ENCODE assay signal across 9 cellular contexts in the genomic region with DNA sequence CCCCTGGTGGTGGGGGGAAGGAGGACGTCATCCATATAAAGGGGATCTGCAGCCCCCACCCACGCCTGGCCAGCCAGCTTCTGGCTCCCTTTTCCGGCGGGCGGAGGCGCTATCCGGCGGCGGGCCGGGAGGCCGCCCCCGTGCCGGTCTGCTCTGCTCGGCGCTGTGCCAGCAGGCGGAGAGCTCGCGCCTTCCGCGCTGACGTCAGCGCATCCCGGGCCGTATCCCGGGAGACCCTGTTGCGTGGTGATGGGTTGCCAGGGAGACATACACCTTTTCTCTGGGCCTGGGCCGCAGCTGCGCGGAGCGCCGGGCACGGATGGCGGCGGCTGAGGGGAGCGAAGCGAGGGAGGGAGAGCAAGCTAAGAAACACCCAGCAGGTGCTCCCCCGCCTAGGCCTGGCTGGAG. TPM values are rescaled to one million over a fixed set of nuclear protein-coding genes. Genes with fewer than 3 reads are reported as not detected.
A peak's percentile ranks its signal among the peaks of the same experiment; 100 is the strongest.
DNase-seq lines count a peak whose midpoint lies in the region; ATAC-seq, FAIRE-seq and TF ChIP-seq lines count a peak whose summit lies in the region.
"Had no signal": no experiment of that assay in that cellular context is flagged by ENCODE, and none has a peak within 500 bp of the region (broad histone marks: within the 10 kb centered on the region; RNA-seq: fewer than 3 reads in every experiment).

No MANE protein-coding gene starts in this region.

- no peak for FAIRE-seq in GM12892 (lab: Jason Lieb, UNC)

- peaks cover 42% of the 10 kb centered on the region for H3K4me1 Mint-ChIP-seq in activated CD4-positive, alpha-beta T cell treated with anti-CD3 and anti-CD28 coated beads for 36 hours

- no peaks in the 10 kb centered on the region for H3K9me3 Mint-ChIP-seq in activated CD4-positive, alpha-beta T cell treated with anti-CD3 and anti-CD28 coated beads for 36 hours (ENCODE audit: low read depth)

- no peaks in the 10 kb centered on the region for H3K27me3 Mint-ChIP-seq in activated CD4-positive, alpha-beta T cell treated with anti-CD3 and anti-CD28 coated beads for 36 hours

- peak; percentile 50 for DNase-seq in activated CD4-positive, alpha-beta T cell treated with anti-CD3 and anti-CD28 coated beads for 36 hours
- DNase-seq in activated CD4-positive, alpha-beta T cell treated with anti-CD3 and anti-CD28 coated beads, Interleukin-2, amount 50 U/mL, for 4 hours, result no peak
- DNase-seq in amygdala (lab: John Stamatoyannopoulos, UW) (peak in 54 of 56 donors; percentile 34 to 93 (median 78)), right atrium auricular region (ENCODE audit: low spot score) (peak; percentile 92), retina (peak; percentile 94), GM12892 (ENCODE audit: insufficient read length) (no peak)
- DNase-seq in stimulated activated naive CD4-positive, alpha-beta T cell (lab: John Stamatoyannopoulos, UW), result no peak

- H3K4me3 Mint-ChIP-seq in activated CD4-positive, alpha-beta T cell treated with anti-CD3 and anti-CD28 coated beads for 36 hours, result no peak overlapping the region

- H3K27ac Mint-ChIP-seq in activated CD4-positive, alpha-beta T cell treated with anti-CD3 and anti-CD28 coated beads for 36 hours, result no peak overlapping the region

- intact Hi-C loops in activated CD4-positive, alpha-beta T cell treated with anti-CD3 and anti-CD28 coated beads for 36 hours (cut with DNase I, micrococcal nuclease), result loop anchor here in 1 of 2 experiments (10.0 kb wide), 1 partner anchor 1596 kb away; a partner anchor contains a TSS

- H3K4me3 ChIP-seq in right atrium auricular region, result peak overlapping the region; percentile 14 to 38

- TF ChIP-seq CTCF in right atrium auricular region (IDR thresholded peaks at IDR 0.05), result no peak

- H3K36me3 ChIP-seq in right atrium auricular region, result peaks cover 43% of the 10 kb centered on the region

- no peak for ATAC-seq in activated CD4-positive, alpha-beta T cell treated with anti-CD3 and anti-CD28 coated beads for 36 hours
- ATAC-seq in HG03442 (IDR thresholded peaks at IDR 0.05; ENCODE audit: unreplicated experiment), result no peak

- no peak for TF ChIP-seq POLR2A in GM12892 (IDR thresholded peaks at IDR 0.05; ENCODE audit: low read depth, low read length)

- CTCF ChIA-PET in activated CD4-positive, alpha-beta T cell treated with anti-CD3 and anti-CD28 coated beads for 36 hours (lab: Charles Lee), result interaction anchor here (0.6 to 1.1 kb wide), 4 partner anchors 9 to 43 kb away, joined by 3 to 4 read pairs (median 3); no protein-coding TSS in a partner anchor

- H3K36me3 Mint-ChIP-seq in activated CD4-positive, alpha-beta T cell treated with anti-CD3 and anti-CD28 coated beads for 36 hours (ENCODE audit: low read depth), result peaks cover 18% of the 10 kb centered on the region

- POLR2A ChIA-PET in activated CD4-positive, alpha-beta T cell treated with anti-CD3 and anti-CD28 coated beads for 36 hours (lab: Charles Lee), result interaction anchor here (0.6 to 0.7 kb wide), 3 partner anchors 12 to 92 kb away, joined by 3 to 4 read pairs (median 3); no protein-coding TSS in a partner anchor

- no peaks in the 10 kb centered on the region for H3K9me3 ChIP-seq in right atrium auricular region

- H3K27me3 ChIP-seq in right atrium auricular region, result no peaks in the 10 kb centered on the region

- peak overlapping the region; percentile 98 to 99 for H3K27ac ChIP-seq in right atrium auricular region
- H3K27ac ChIP-seq: 22Rv1 had no signal

- peaks cover 0 to 48% of the 10 kb centered on the region in 2 donors for H3K4me1 ChIP-seq in right atrium auricular region

RNA-seq across cellular contexts. Expression of a gene that starts 1.1 kb away (rescaled TPM):
- total RNA-seq in activated CD4-positive, alpha-beta T cell treated with anti-CD3 and anti-CD28 coated beads for 36 hours, result 1 to 10 TPM; 3.7 to 4.5 TPM
- 10 to 100 TPM; 33.7 to 45.8 TPM for total RNA-seq in right atrium auricular region
- polyA plus RNA-seq in GM12892 (2012; ENCODE audit: missing spikeins), result 1.6 TPM

RNA-seq across cellular contexts. Expression of a gene that starts 22.9 kb away (rescaled TPM):
- 1 to 10 TPM; 4.6 to 4.7 TPM for total RNA-seq in activated CD4-positive, alpha-beta T cell treated with anti-CD3 and anti-CD28 coated beads for 36 hours
- 1 to 10 TPM; 1.3 to 2.7 TPM for total RNA-seq in right atrium auricular region
- 1.2 TPM for polyA plus RNA-seq in GM12892 (2012; ENCODE audit: missing spikeins)

RNA-seq across cellular contexts. Expression of a gene that starts 23.0 kb away (rescaled TPM):
- total RNA-seq in activated CD4-positive, alpha-beta T cell treated with anti-CD3 and anti-CD28 coated beads for 36 hours, result 100 to 1,000 TPM; 130 to 143 TPM
- 10 to 100 TPM; 26.8 to 35.5 TPM for total RNA-seq in right atrium auricular region
- 138 TPM for polyA plus RNA-seq in GM12892 (2012; ENCODE audit: missing spikeins)

RNA-seq across cellular contexts. Expression of a gene that starts 24.1 kb away (rescaled TPM):
- total RNA-seq in activated CD4-positive, alpha-beta T cell treated with anti-CD3 and anti-CD28 coated beads for 36 hours, result 100 to 1,000 TPM; 479 to 556 TPM
- 100 to 1,000 TPM; 270 to 276 TPM for total RNA-seq in right atrium auricular region
- polyA plus RNA-seq in GM12892 (2012; ENCODE audit: missing spikeins), result 124 TPM

RNA-seq across cellular contexts. Expression of a gene that starts 39.5 kb away (rescaled TPM):
- total RNA-seq in activated CD4-positive, alpha-beta T cell treated with anti-CD3 and anti-CD28 coated beads for 36 hours, result not detected
- under 1 TPM in 1 of 2 donors, not detected in 1; 0.55 TPM for total RNA-seq in right atrium auricular region
- not detected for polyA plus RNA-seq in GM12892 (2012; ENCODE audit: missing spikeins)

Comparison
In these comparisons a context has a peak if more than half of its experiments do, and no peak if none do; other contexts are left out.
1. DNase-seq: peak in activated CD4-positive, alpha-beta T cell treated with anti-CD3 and anti-CD28 coated beads for 36 hours (single experiment), amygdala (54 of 56), right atrium auricular region (single experiment) and retina (single experiment); none in activated CD4-positive, alpha-beta T cell treated with anti-CD3 and anti-CD28 coated beads, Interleukin-2, amount 50 U/mL, for 4 hours (0 of 2), stimulated activated naive CD4-positive, alpha-beta T cell (0 of 6) and GM12892 (single experiment).
2. RNA of a gene that starts 1.1 kb away (total RNA-seq): 33.7 to 45.8 TPM in right atrium auricular region; 3.7 to 4.5 TPM in activated CD4-positive, alpha-beta T cell treated with anti-CD3 and anti-CD28 coated beads for 36 hours; every median in the first group is over 4 times any median in the second.